In genomic region chr1:102578806-102579205, GRCh38 we compare ENCODE assay signal across 24 cellular contexts.
A peak's percentile ranks its signal among the peaks of the same experiment; 100 is the strongest.
DNase-seq lines count a peak whose midpoint lies in the region; ATAC-seq, FAIRE-seq and TF ChIP-seq lines count a peak whose summit lies in the region.
"Had no signal": no experiment of that assay in that cellular context is flagged by ENCODE, and none has a peak within 500 bp of the region (broad histone marks: within the 10 kb centered on the region; RNA-seq: fewer than 3 reads in every experiment).

No MANE protein-coding gene starts in this region.

- WGBS in GM23248 (ENCODE audit: low coverage in 1 of 2, low lambda C conversion rate in 2 of 2, missing lambda C conversion rate in 2 of 2), 2 experiments: 0 to 6% methylated on average over 2 of the region's 2 CpGs

- H3K9me3 ChIP-seq in GM23248 (ENCODE audit: low read depth) (no peaks in the 10 kb centered on the region), astrocyte (ENCODE audit: insufficient read depth, low read depth, low read length) (no peaks in the 10 kb centered on the region)
- H3K9me3 ChIP-seq: Peyer's patch, SJCRH30 had no signal

- no peaks in the 10 kb centered on the region for H3F3A ChIP-seq in GM23248 (ENCODE audit: insufficient read depth)

- H4K20me1 ChIP-seq in GM23248 (ENCODE audit: insufficient read depth) (no peaks in the 10 kb centered on the region), astrocyte (ENCODE audit: insufficient read depth, low read length) (no peaks in the 10 kb centered on the region)
- H4K20me1 ChIP-seq: BLaER1 had no signal

- H3K4me3 ChIP-seq in GM23248 (no peak overlapping the region), astrocyte (ENCODE audit: insufficient read depth, low read depth, low read length) (no peak overlapping the region), retinal pigment epithelial cell (ENCODE audit: low read length) (no peak overlapping the region)
- H3K4me3 ChIP-seq: BLaER1, Peyer's patch, SJCRH30 had no signal

- H3K27me3 Mint-ChIP-seq in astrocyte (ENCODE audit: low read depth, unreplicated experiment): no peaks in the 10 kb centered on the region
- H3K27me3 Mint-ChIP-seq: CD4-positive, alpha-beta T cell had no signal

- DNase-seq in GM23248 (peak; percentile 25), RPMI7951 (ENCODE audit: low read depth) (peak; percentile 17), astrocyte (ENCODE audit: low read depth) (peak; percentile 2), retinal pigment epithelial cell (ENCODE audit: low read depth) (peak; percentile 4), DMS 273 treated with DMSO at 0.1 percent for 48 hours (lab: John Stamatoyannopoulos, UW) (no peak), retina (no peak)
- DNase-seq in activated effector memory CD4-positive, alpha-beta T cell treated with anti-CD3 and anti-CD28 coated beads, Interleukin-2, amount 50 U/mL, for 16 hours: no peak
- DNase-seq: CD4-positive, alpha-beta T cell; COR-L47; DND-41; GDM1; H9; KBM-7; NCI-H1092 treated with DMSO at 0.1 percent for 48 hours; NCI-H1436 treated with DMSO at 0.1 percent for 48 hours; NCI-H1930; NCI-H2227 treated with DMSO at 0.1 percent for 48 hours; NCI-H510A treated with DMSO at 0.1 percent for 48 hours; NCI-H748 treated with DMSO at 0.1 percent for 48 hours; Peyer's patch; SJCRH30 had no signal

- in situ Hi-C loops in GM23248 (cut with MboI): no loop called here

- no peak overlapping the region for H3K9ac ChIP-seq in GM23248
- H3K9ac ChIP-seq in astrocyte (ENCODE audit: low read length): no peak overlapping the region
- H3K9ac ChIP-seq: BLaER1 had no signal

- no peaks in the 10 kb centered on the region for H3K4me1 Mint-ChIP-seq in astrocyte (ENCODE audit: low read depth, unreplicated experiment)
- H3K4me1 Mint-ChIP-seq: H9 had no signal

- H3K4me1 ChIP-seq in GM23248 (ENCODE audit: insufficient read depth): no peaks in the 10 kb centered on the region
- no peaks in the 10 kb centered on the region for H3K4me1 ChIP-seq in astrocyte (ENCODE audit: insufficient read depth, low read length)
- H3K4me1 ChIP-seq: BLaER1, Peyer's patch, SJCRH30 had no signal

- H3K79me2 ChIP-seq in GM23248 (ENCODE audit: insufficient read depth): no peaks in the 10 kb centered on the region
- H3K79me2 ChIP-seq in astrocyte (ENCODE audit: insufficient read depth, low read length): no peaks in the 10 kb centered on the region

- H3K27me3 ChIP-seq in GM23248 (replicated peaks; ENCODE audit: insufficient read depth): no peaks in the 10 kb centered on the region
- no peaks in the 10 kb centered on the region for H3K27me3 ChIP-seq in astrocyte (ENCODE audit: insufficient read depth, low read length)
- H3K27me3 ChIP-seq: BLaER1, Peyer's patch, SJCRH30 had no signal

- FAIRE-seq in astrocyte (lab: Jason Lieb, UNC): no peak

- no peak overlapping the region for H3K27ac ChIP-seq in GM23248
- H3K27ac ChIP-seq in astrocyte (ENCODE audit: low read depth, low read length): no peak overlapping the region
- H3K27ac ChIP-seq: BLaER1, HL-60, Peyer's patch, SJCRH30 had no signal

- TF ChIP-seq CTCF in astrocyte (IDR thresholded peaks at IDR 0.05; ENCODE audit: insufficient read depth, low read depth, low read length) (no peak), retinal pigment epithelial cell (conservative IDR thresholded peaks at IDR 0.05; ENCODE audit: low read depth, low read length) (no peak)

- no peak overlapping the region for H2AFZ ChIP-seq in GM23248
- no peak overlapping the region for H2AFZ ChIP-seq in astrocyte (ENCODE audit: low read depth, low read length)

- H3K36me3 Mint-ChIP-seq in astrocyte (ENCODE audit: low read depth, unreplicated experiment): no peaks in the 10 kb centered on the region

- H3K9me2 ChIP-seq in GM23248 (ENCODE audit: insufficient read depth): no peaks in the 10 kb centered on the region

- peaks cover 2% of the 10 kb centered on the region for H3K9me3 Mint-ChIP-seq in astrocyte (ENCODE audit: unreplicated experiment)
- H3K9me3 Mint-ChIP-seq: H9 had no signal

- H3K36me3 ChIP-seq in GM23248 (ENCODE audit: low read depth) (no peaks in the 10 kb centered on the region), astrocyte (ENCODE audit: insufficient read depth, low read length) (no peaks in the 10 kb centered on the region)
- H3K36me3 ChIP-seq: Peyer's patch, SJCRH30 had no signal

- no peak overlapping the region for H3K4me3 Mint-ChIP-seq in astrocyte (ENCODE audit: unreplicated experiment)
- H3K4me3 Mint-ChIP-seq: CD4-positive, alpha-beta T cell; H9 had no signal

- H3K4me2 ChIP-seq in GM23248 (ENCODE audit: unreplicated experiment) (no peak overlapping the region), astrocyte (ENCODE audit: low read length) (no peak overlapping the region)
- H3K4me2 ChIP-seq: BLaER1 had no signal

- no peak for ATAC-seq in GM18868 (IDR thresholded peaks at IDR 0.05; ENCODE audit: unreplicated experiment)

- H3K27ac Mint-ChIP-seq in astrocyte (ENCODE audit: unreplicated experiment): no peak overlapping the region
- H3K27ac Mint-ChIP-seq: CD4-positive, alpha-beta T cell; H9 had no signal

Comparison
In these comparisons a context has a peak if more than half of its experiments do, and no peak if none do; other contexts are left out.
1. DNase-seq: peak in GM23248 (single experiment), RPMI7951 (single experiment), astrocyte (single experiment) and retinal pigment epithelial cell (single experiment); none in activated effector memory CD4-positive, alpha-beta T cell treated with anti-CD3 and anti-CD28 coated beads, Interleukin-2, amount 50 U/mL, for 16 hours (single experiment), DMS 273 treated with DMSO at 0.1 percent for 48 hours (single experiment) and retina (single experiment).